In genomic region chr11:131934006-131934405, GRCh38 we compare ENCODE assay signal across 22 cellular contexts.
"Had no signal": no experiment of that assay in that cellular context is flagged by ENCODE, and none has a peak within 500 bp of the region (broad histone marks: within the 10 kb centered on the region; RNA-seq: fewer than 3 reads in every experiment).

No MANE protein-coding gene starts in this region.

- DNase-seq: IMR-90, Karpas-422, KG1, MM.1S, NCI-H1092 treated with DMSO at 0.1 percent for 48 hours, NCI-H1436, NCI-H187, NCI-H2029, NCI-H2081 treated with DMSO at 0.1 percent for 48 hours, NCI-H2171, NCI-H226, NCI-H446, NCI-H510A, NCI-H524 treated with DMSO at 0.1 percent for 48 hours, NCI-H774, Right ventricle myocardium superior, RPMI8226, SIG-M5, SK-N-SH, SW 1271, T-helper 1 cell had no signal

- ATAC-seq: HepG2 had no signal
